9 cellular contexts compared by ENCODE assay signal in genomic region chr1:145670995-145671394, GRCh38. TPM values are rescaled to one million over a fixed set of nuclear protein-coding genes. Genes with fewer than 3 reads are reported as not detected.
"Had no signal": no experiment of that assay in that cellular context is flagged by ENCODE, and none has a peak within 500 bp of the region (broad histone marks: within the 10 kb centered on the region; RNA-seq: fewer than 3 reads in every experiment).

No MANE protein-coding gene starts in this region.

RNA-seq across cellular contexts. Expression of gene PDZK1, which starts 36.2 kb away (rescaled TPM):
- total RNA-seq: activated naive CD4-positive, alpha-beta T cell treated with anti-CD3 and anti-CD28 coated beads for 36 hours; activated T-helper 2 cell treated with anti-CD3 and anti-CD28 coated beads, Interferon-gamma antibody, Interleukin-2, Interleukin-4, amounts not matched to agents 10 μg/mL and 5 μg/mL and 100 μg/mL, durations not matched to agents 14 hours and 24 hours and 36 hours; glomerular endothelial cell had no signal

RNA-seq across cellular contexts. Expression of gene CD160, which starts 48.3 kb away (rescaled TPM):
- total RNA-seq: activated naive CD4-positive, alpha-beta T cell treated with anti-CD3 and anti-CD28 coated beads for 36 hours; activated T-helper 2 cell treated with anti-CD3 and anti-CD28 coated beads, Interferon-gamma antibody, Interleukin-2, Interleukin-4, amounts not matched to agents 10 μg/mL and 5 μg/mL and 100 μg/mL, durations not matched to agents 14 hours and 24 hours and 36 hours; body of pancreas; chondrocyte; dermis blood vessel endothelial cell; endothelial cell of umbilical vein; esophagus squamous epithelium; fibroblast of lung; glomerular endothelial cell had no signal
- polyA plus RNA-seq: endothelial cell of umbilical vein, fibroblast of lung had no signal
